Comparison of ENCODE assay signal across 3 cellular contexts in genomic region chr1:202351725-202352124, GRCh38.
TF ChIP-seq lines count a peak whose summit lies in the region.

No MANE protein-coding gene starts in this region.

TF ChIP-seq in HEK293, 187 proteins besides CTCF, POLR2A, EP300 and RAD21:
- TF ChIP-seq ZBTB48 (tag by site-specific recombination; IDR thresholded peaks at IDR 0.05) (peak; percentile 57; the same call in 1 of the 2 replicates), GLIS1 (tag by site-specific recombination; IDR thresholded peaks at IDR 0.05) (peak; percentile 71), ZNF394 (tag by site-specific recombination; IDR thresholded peaks at IDR 0.05; ENCODE audit: borderline replicate concordance) (peak; percentile 25; the same call in 1 of the 2 replicates), HOXA7 (CRISPR knock-in tag; IDR thresholded peaks at IDR 0.05; ENCODE audit: borderline replicate concordance) (no peak)
- TF ChIP-seq, protein P1, sequence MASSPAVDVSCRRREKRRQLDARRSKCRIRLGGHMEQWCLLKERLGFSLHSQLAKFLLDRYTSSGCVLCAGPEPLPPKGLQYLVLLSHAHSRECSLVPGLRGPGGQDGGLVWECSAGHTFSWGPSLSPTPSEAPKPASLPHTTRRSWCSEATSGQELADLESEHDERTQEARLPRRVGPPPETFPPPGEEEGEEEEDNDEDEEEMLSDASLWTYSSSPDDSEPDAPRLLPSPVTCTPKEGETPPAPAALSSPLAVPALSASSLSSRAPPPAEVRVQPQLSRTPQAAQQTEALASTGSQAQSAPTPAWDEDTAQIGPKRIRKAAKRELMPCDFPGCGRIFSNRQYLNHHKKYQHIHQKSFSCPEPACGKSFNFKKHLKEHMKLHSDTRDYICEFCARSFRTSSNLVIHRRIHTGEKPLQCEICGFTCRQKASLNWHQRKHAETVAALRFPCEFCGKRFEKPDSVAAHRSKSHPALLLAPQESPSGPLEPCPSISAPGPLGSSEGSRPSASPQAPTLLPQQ (tag by site-specific recombination; IDR thresholded peaks at IDR 0.05), result 0 out of 2 replicates have a peak, but pooled peaks have one; percentile 32

TF ChIP-seq in GM12878, 131 proteins besides CTCF, POLR2A, EP300 and RAD21:
- TF ChIP-seq RELA (IDR thresholded peaks at IDR 0.05; ENCODE audit: borderline replicate concordance, partially characterized antibody), result no peak

TF ChIP-seq in GM12891, 5 proteins besides CTCF, POLR2A, EP300 and RAD21:
- TF ChIP-seq PAX5 (IDR thresholded peaks at IDR 0.05; ENCODE audit: insufficient read depth, low read length, severe bottlenecking), result no peak
- no peak for TF ChIP-seq POLR2AphosphoS5 (IDR thresholded peaks at IDR 0.05; ENCODE audit: low read depth, low read length)
- no peak for TF ChIP-seq SPI1 (IDR thresholded peaks at IDR 0.05; ENCODE audit: low read depth, low read length)
- TF ChIP-seq TAF1 (IDR thresholded peaks at IDR 0.05; ENCODE audit: low read depth, low read length), result no peak
- TF ChIP-seq POU2F2 (IDR thresholded peaks at IDR 0.05; ENCODE audit: low read depth, low read length), result no peak
